In genomic region chr18:28808373-28808772, GRCh38 we compare ENCODE assay signal across 35 cellular contexts.
"Had no signal": no experiment of that assay in that cellular context is flagged by ENCODE, and none has a peak within 500 bp of the region (broad histone marks: within the 10 kb centered on the region; RNA-seq: fewer than 3 reads in every experiment).

No MANE protein-coding gene starts in this region.

- H3K4me3 ChIP-seq: MG63 had no signal

- H3K36me3 ChIP-seq: MG63 had no signal

- DNase-seq: Karpas-422, Kasumi-1, MG63, MM.1S, MV-4-11, NCI-H1048, NCI-H1092, NCI-H1092 treated with DMSO at 0.1 percent for 48 hours, NCI-H1105, NCI-H1105 treated with DMSO at 0.1 percent for 48 hours, NCI-H1417, NCI-H1417 treated with DMSO at 0.1 percent for 48 hours, NCI-H1436, NCI-H1436 treated with DMSO at 0.1 percent for 48 hours, NCI-H146, NCI-H1694, NCI-H1694 treated with DMSO at 0.1 percent for 48 hours, NCI-H187, NCI-H187 treated with DMSO at 0.1 percent for 48 hours, NCI-H1930, NCI-H2029, NCI-H2029 treated with DMSO at 0.1 percent for 48 hours, NCI-H2081, NCI-H2081 treated with DMSO at 0.1 percent for 48 hours, NCI-H2107, NCI-H2171, NCI-H2171 treated with DMSO at 0.1 percent for 48 hours, NCI-H2227 treated with DMSO at 0.1 percent for 48 hours, NCI-H226, NCI-H345, NCI-H446, NCI-H446 treated with DMSO at 0.1 percent for 48 hours, NCI-H510A, NCI-H510A treated with DMSO at 0.1 percent for 48 hours, NCI-H524 had no signal
